Comparison of ENCODE assay signal across 18 cellular contexts in genomic region chr6:20426177-20427082, GRCh38. TPM values are rescaled to one million over a fixed set of nuclear protein-coding genes. Genes with fewer than 3 reads are reported as not detected.
A peak's percentile ranks its signal among the peaks of the same experiment; 100 is the strongest.
DNase-seq lines count a peak whose midpoint lies in the region; ATAC-seq and TF ChIP-seq lines count a peak whose summit lies in the region.
"Had no signal": no experiment of that assay in that cellular context is flagged by ENCODE, and none has a peak within 500 bp of the region (broad histone marks: within the 10 kb centered on the region; RNA-seq: fewer than 3 reads in every experiment).

No MANE protein-coding gene starts in this region.

- H3K4me3 Mint-ChIP-seq in CD8-positive, alpha-beta memory T cell, result no peak overlapping the region
- peak overlapping the region in 2 of 8 donors; percentile 9 to 22 for H3K4me3 Mint-ChIP-seq in naive B cell
- H3K4me3 Mint-ChIP-seq: activated naive CD4-positive, alpha-beta T cell treated with anti-CD3 and anti-CD28 coated beads for 36 hours had no signal

- no peaks in the 10 kb centered on the region for H3K27me3 Mint-ChIP-seq in CD8-positive, alpha-beta memory T cell
- H3K27me3 Mint-ChIP-seq in naive B cell, result no peaks in the 10 kb centered on the region

- H3K9me3 Mint-ChIP-seq in CD8-positive, alpha-beta memory T cell, result no peaks in the 10 kb centered on the region
- H3K9me3 Mint-ChIP-seq in naive B cell, result peaks cover 0 to 6% (median 2%) of the 10 kb centered on the region in 7 donors
- H3K9me3 Mint-ChIP-seq: activated naive CD4-positive, alpha-beta T cell treated with anti-CD3 and anti-CD28 coated beads for 36 hours had no signal

- H3K4me1 Mint-ChIP-seq in CD8-positive, alpha-beta memory T cell, result peaks cover 39 to 68% (median 66%) of the 10 kb centered on the region in 3 donors
- peaks cover 20 to 38% (median 29%) of the 10 kb centered on the region in 3 donors for H3K4me1 Mint-ChIP-seq in naive B cell

- H3F3A ChIP-seq in Loucy (ENCODE audit: low read depth), result no peaks in the 10 kb centered on the region

- no peaks in the 10 kb centered on the region for H3K9me2 ChIP-seq in Loucy (replicated peaks; ENCODE audit: low read depth, low read length)

- H3K4me1 ChIP-seq in CD8-positive, alpha-beta memory T cell (ENCODE audit: insufficient read depth, low read length), result peaks cover 13% of the 10 kb centered on the region
- H3K4me1 ChIP-seq in Loucy (ENCODE audit: insufficient read depth, low read length, poor library complexity, severe bottlenecking), result peaks cover 36% of the 10 kb centered on the region
- H3K4me1 ChIP-seq: body of pancreas, uterus had no signal

- DNase-seq in CD8-positive, alpha-beta memory T cell, result no peak
- DNase-seq in astrocyte of the hippocampus (ENCODE audit: low read depth, low spot score) (peak; percentile 25), naive B cell (no peak), NCI-H446 (lab: John Stamatoyannopoulos, UW) (no peak), posterior vena cava (ENCODE audit: low spot score) (no peak), DMS53 treated with DMSO at 0.1 percent for 48 hours (lab: John Stamatoyannopoulos, UW; ENCODE audit: unreplicated experiment) (no peak), DMS153 (lab: John Stamatoyannopoulos, UW) (no peak)
- DNase-seq: activated CD4-positive, alpha-beta T cell treated with anti-CD3 and anti-CD28 coated beads, Interleukin-2, amount 50 U/mL, for 1 hour; activated naive CD4-positive, alpha-beta T cell treated with anti-CD3 and anti-CD28 coated beads for 36 hours; activated T-cell treated with anti-CD3 and anti-CD28 coated beads for 4 hours; body of pancreas; cortex of kidney; foreskin melanocyte; left lung; NCI-H1436 treated with DMSO at 0.1 percent for 48 hours; stimulated activated CD4-positive, alpha-beta T cell treated with anti-CD3 and anti-CD28 coated beads, Interleukin-2, amount 100 ng/mL, for 24 hours; uterus had no signal

- peaks cover 99% of the 10 kb centered on the region for H3K79me2 ChIP-seq in Loucy (ENCODE audit: insufficient read depth, low read length)

- no peak for TF ChIP-seq CTCF in Loucy (conservative IDR thresholded peaks at IDR 0.05; ENCODE audit: low read length)

- ATAC-seq in naive B cell (ENCODE audit: low read depth in 2 of 2), result peak in 1 of 2 donors; percentile 21
- ATAC-seq: body of pancreas, left lung had no signal

- peak overlapping the region in 5 of 8 donors; percentile 8 to 36 (median 13) for H3K27ac Mint-ChIP-seq in CD8-positive, alpha-beta memory T cell
- peak overlapping the region in 5 of 6 donors; percentile 20 to 82 (median 62) for H3K27ac Mint-ChIP-seq in naive B cell
- H3K27ac Mint-ChIP-seq: activated naive CD4-positive, alpha-beta T cell treated with anti-CD3 and anti-CD28 coated beads for 36 hours had no signal

- CTCF ChIA-PET in CD8-positive, alpha-beta memory T cell (lab: Charles Lee), result interaction anchor here (1.0 kb wide), 1 partner anchor 21 kb away, joined by 3 read pairs; no protein-coding TSS in a partner anchor

- no peaks in the 10 kb centered on the region for H3K27me3 ChIP-seq in CD8-positive, alpha-beta memory T cell (ENCODE audit: insufficient read depth, low read length, poor library complexity, severe bottlenecking)
- H3K27me3 ChIP-seq in Loucy (ENCODE audit: insufficient read depth, low read length, poor library complexity, severe bottlenecking), result no peaks in the 10 kb centered on the region
- H3K27me3 ChIP-seq: body of pancreas, left lung, uterus had no signal

- peaks cover 3 to 28% (median 12%) of the 10 kb centered on the region in 3 donors for H3K36me3 Mint-ChIP-seq in CD8-positive, alpha-beta memory T cell
- peaks cover 9 to 13% of the 10 kb centered on the region in 2 donors for H3K36me3 Mint-ChIP-seq in naive B cell

- H3K4me3 ChIP-seq in CD8-positive, alpha-beta memory T cell (ENCODE audit: low read length), result no peak overlapping the region
- H3K4me3 ChIP-seq in Loucy (ENCODE audit: low read length, poor library complexity, severe bottlenecking), result no peak overlapping the region
- H3K4me3 ChIP-seq: body of pancreas, left lung, uterus had no signal

- peaks cover 3% of the 10 kb centered on the region for H3K36me3 ChIP-seq in CD8-positive, alpha-beta memory T cell (ENCODE audit: insufficient read depth, low read length)
- peaks cover 46% of the 10 kb centered on the region; the same call in 1 of the 2 replicates for H3K36me3 ChIP-seq in Loucy (ENCODE audit: insufficient read depth, low read length)
- H3K36me3 ChIP-seq: uterus had no signal

- no peak overlapping the region for H3K27ac ChIP-seq in CD8-positive, alpha-beta memory T cell (ENCODE audit: low read depth, low read length)
- H3K27ac ChIP-seq: body of pancreas, uterus had no signal

- H2AFZ ChIP-seq in Loucy (ENCODE audit: low read length), result no peak overlapping the region

- H3K9me3 ChIP-seq in CD8-positive, alpha-beta memory T cell (ENCODE audit: low read length), result no peaks in the 10 kb centered on the region
- H3K9me3 ChIP-seq in Loucy (ENCODE audit: insufficient read depth, low read depth, low read length), result no peaks in the 10 kb centered on the region
- H3K9me3 ChIP-seq: body of pancreas, uterus had no signal

- H3K9ac ChIP-seq in Loucy (ENCODE audit: low read depth, low read length, poor library complexity, severe bottlenecking), result peak overlapping the region; percentile 26

- peaks cover 72% of the 10 kb centered on the region for H4K20me1 ChIP-seq in Loucy (ENCODE audit: insufficient read depth, low read length, poor library complexity, severe bottlenecking)

- POLR2A ChIA-PET in CD8-positive, alpha-beta memory T cell (lab: Charles Lee), result no interaction called here

- intact Hi-C loops in posterior vena cava (cut with DNase I), result loop anchor here in 1 of 2 donors (10.0 kb wide), 1 partner anchor 1962 kb away; no protein-coding TSS in a partner anchor

- peak overlapping the region; percentile 27 for H3K4me2 ChIP-seq in Loucy (ENCODE audit: low read depth, low read length, poor library complexity, severe bottlenecking)

RNA-seq across cellular contexts. Expression of gene E2F3, which starts 24.8 kb away (rescaled TPM):
- total RNA-seq in CD8-positive, alpha-beta memory T cell, result 10 to 100 TPM; 31.5 to 32.3 TPM
- polyA plus RNA-seq in CD8-positive, alpha-beta memory T cell, result 13.1 TPM
- 1 to 10 TPM in 5 of 6 donors, under 1 TPM in 1; 0.94 to 3.4 (median 2.6) TPM for polyA plus RNA-seq in naive B cell (ENCODE audit: low read depth in 6 of 6)
- 1 to 10 TPM; 8.1 to 9.9 TPM for total RNA-seq in posterior vena cava
